In genomic region chr2:172007372-172007771, GRCh38 we compare ENCODE assay signal across 6 cellular contexts.
"Had no signal": no experiment of that assay in that cellular context is flagged by ENCODE, and none has a peak within 500 bp of the region (broad histone marks: within the 10 kb centered on the region; RNA-seq: fewer than 3 reads in every experiment).

No MANE protein-coding gene starts in this region.

- DNase-seq: IMR-90, KBM-7 had no signal

- FAIRE-seq: HTR-8/SVneo, K562 had no signal

- H3K27ac Mint-ChIP-seq: IgD-negative memory B cell had no signal

- H3K27ac ChIP-seq: HL-60 had no signal

- H3K4me3 Mint-ChIP-seq: IgD-negative memory B cell had no signal

- H3K27me3 Mint-ChIP-seq: IgD-negative memory B cell had no signal

- ATAC-seq: K562 had no signal

- H3K4me3 ChIP-seq: K562 had no signal
